Comparison of ENCODE assay signal across 1 cellular context in the genomic region with DNA sequence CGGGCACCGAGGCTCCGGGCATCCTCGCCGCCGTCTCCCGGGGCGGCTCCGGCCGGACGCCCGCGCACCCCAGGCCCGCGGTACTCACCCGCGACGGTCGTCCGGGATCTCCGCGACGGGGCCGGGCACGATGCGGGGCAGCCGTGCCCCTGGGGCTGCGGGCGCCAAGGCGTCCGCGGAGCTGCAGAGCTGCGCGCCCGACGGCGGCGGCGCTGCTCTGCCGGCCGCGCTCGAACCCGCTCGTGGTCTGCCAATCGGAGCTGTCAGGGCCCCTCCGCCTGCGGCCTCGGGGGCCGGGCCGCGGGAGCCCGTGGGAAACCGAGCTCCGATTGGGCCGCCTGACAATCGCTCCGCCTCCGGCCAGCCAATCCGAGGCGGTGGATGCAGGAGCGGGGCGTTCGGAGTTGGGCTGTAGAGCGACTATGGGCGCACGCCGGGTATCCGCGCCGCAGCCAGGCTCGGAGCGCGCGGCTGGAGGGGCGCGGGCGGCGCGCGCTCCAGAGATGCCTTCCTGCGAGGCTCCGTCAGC.
TF ChIP-seq lines count a peak whose summit lies in the region.

No MANE protein-coding gene starts in this region.

TF ChIP-seq in SK-N-SH treated with all-trans-retinoic acid at 6 μM for 48 hours, 23 proteins besides CTCF, POLR2A, EP300 and RAD21 (continued from another document):
- TF ChIP-seq ZFP3 (CRISPR knock-in tag; IDR thresholded peaks at IDR 0.05) (no peak), TCF4 (CRISPR knock-in tag; IDR thresholded peaks at IDR 0.05; ENCODE audit: borderline replicate concordance) (no peak), ARNTL (CRISPR knock-in tag; IDR thresholded peaks at IDR 0.05; ENCODE audit: borderline replicate concordance, low read depth) (no peak), OSR1 (CRISPR knock-in tag; IDR thresholded peaks at IDR 0.05) (no peak), RARB (CRISPR knock-in tag; IDR thresholded peaks at IDR 0.05) (no peak), ZC3H10 (CRISPR knock-in tag; IDR thresholded peaks at IDR 0.05) (no peak), GLIS3 (CRISPR knock-in tag; IDR thresholded peaks at IDR 0.05) (no peak)
- TF ChIP-seq, protein P1, sequence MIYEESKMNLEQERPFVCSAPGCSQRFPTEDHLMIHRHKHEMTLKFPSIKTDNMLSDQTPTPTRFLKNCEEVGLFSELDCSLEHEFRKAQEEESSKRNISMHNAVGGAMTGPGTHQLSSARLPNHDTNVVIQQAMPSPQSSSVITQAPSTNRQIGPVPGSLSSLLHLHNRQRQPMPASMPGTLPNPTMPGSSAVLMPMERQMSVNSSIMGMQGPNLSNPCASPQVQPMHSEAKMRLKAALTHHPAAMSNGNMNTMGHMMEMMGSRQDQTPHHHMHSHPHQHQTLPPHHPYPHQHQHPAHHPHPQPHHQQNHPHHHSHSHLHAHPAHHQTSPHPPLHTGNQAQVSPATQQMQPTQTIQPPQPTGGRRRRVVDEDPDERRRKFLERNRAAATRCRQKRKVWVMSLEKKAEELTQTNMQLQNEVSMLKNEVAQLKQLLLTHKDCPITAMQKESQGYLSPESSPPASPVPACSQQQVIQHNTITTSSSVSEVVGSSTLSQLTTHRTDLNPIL (CRISPR knock-in tag; IDR thresholded peaks at IDR 0.05; ENCODE audit: low read depth), result no peak
TF ChIP-seq in SK-N-SH treated with all-trans-retinoic acid at 6 μM for 48 hours: peak in this region for 0.
